Comparison of ENCODE assay signal across 16 cellular contexts in the genomic region with DNA sequence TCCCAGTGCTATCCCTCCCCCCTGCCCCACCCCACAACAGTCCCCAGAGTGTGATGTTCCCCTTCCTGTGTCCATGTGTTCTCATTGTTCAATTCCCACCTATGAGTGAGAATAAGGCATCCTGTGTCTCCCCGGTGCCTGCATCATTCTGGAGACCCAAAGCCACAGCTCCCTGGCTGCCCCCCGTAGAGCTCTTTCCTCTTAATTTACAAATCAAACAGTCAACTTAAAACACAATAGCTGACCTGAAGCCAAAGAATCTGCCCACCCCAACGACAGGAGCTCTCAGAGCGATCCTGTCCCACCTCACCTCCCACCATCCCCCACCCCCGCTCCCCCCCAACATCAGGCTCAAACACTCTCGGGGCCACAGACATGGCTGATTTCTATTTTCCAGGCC.
"Had no signal": no experiment of that assay in that cellular context is flagged by ENCODE, and none has a peak within 500 bp of the region (broad histone marks: within the 10 kb centered on the region; RNA-seq: fewer than 3 reads in every experiment).

No MANE protein-coding gene starts in this region.

- H3K27ac Mint-ChIP-seq: activated CD4-positive, alpha-beta memory T cell treated with anti-CD3 and anti-CD28 coated beads, Interleukin-2, amount 10 ng/mL, durations not matched to agents 7 days and 5 days; activated CD4-positive, alpha-beta T cell treated with anti-CD3 and anti-CD28 coated beads for 36 hours; activated T-cell treated with anti-CD3 and anti-CD28 coated beads, Interleukin-2, amount 50 U/mL, for 72 hours; nephron; stimulated activated naive CD8-positive, alpha-beta T cell treated with anti-CD3 and anti-CD28 coated beads, Interleukin-15, amount 100 ng/mL, for 72 hours; T-cell had no signal

- H3K4me3 Mint-ChIP-seq: activated CD4-positive, alpha-beta memory T cell treated with anti-CD3 and anti-CD28 coated beads, Interleukin-2, amount 10 ng/mL, durations not matched to agents 7 days and 5 days; activated CD4-positive, alpha-beta T cell treated with anti-CD3 and anti-CD28 coated beads for 36 hours; activated T-cell treated with anti-CD3 and anti-CD28 coated beads, Interleukin-2, amount 50 U/mL, for 72 hours; nephron; stimulated activated naive CD8-positive, alpha-beta T cell treated with anti-CD3 and anti-CD28 coated beads, Interleukin-15, amount 100 ng/mL, for 72 hours; T-cell had no signal

- H3K36me3 Mint-ChIP-seq: T-cell had no signal

- H3K36me3 ChIP-seq: cardiac muscle cell, heart right ventricle, ovary had no signal

- H3K9me3 ChIP-seq: heart right ventricle, ovary, testis had no signal

- H3K27me3 ChIP-seq: ovary, testis had no signal

- H3K9me3 Mint-ChIP-seq: activated CD4-positive, alpha-beta memory T cell treated with anti-CD3 and anti-CD28 coated beads, Interleukin-2, amount 10 ng/mL, durations not matched to agents 7 days and 5 days; activated T-cell treated with anti-CD3 and anti-CD28 coated beads, Interleukin-2, amount 50 U/mL, for 72 hours; nephron; stimulated activated naive CD8-positive, alpha-beta T cell treated with anti-CD3 and anti-CD28 coated beads, Interleukin-15, amount 100 ng/mL, for 72 hours; T-cell had no signal

- H3K4me1 ChIP-seq: heart right ventricle, testis had no signal

- H3K27ac ChIP-seq: cardiac muscle cell, heart right ventricle, ovary, testis, VCaP had no signal

- H3K4me1 Mint-ChIP-seq: activated CD4-positive, alpha-beta memory T cell treated with anti-CD3 and anti-CD28 coated beads, Interleukin-2, amount 10 ng/mL, durations not matched to agents 7 days and 5 days; activated CD4-positive, alpha-beta T cell treated with anti-CD3 and anti-CD28 coated beads for 36 hours; nephron; stimulated activated naive CD8-positive, alpha-beta T cell treated with anti-CD3 and anti-CD28 coated beads, Interleukin-15, amount 100 ng/mL, for 72 hours; T-cell had no signal

- DNase-seq: activated CD4-positive, alpha-beta memory T cell treated with anti-CD3 and anti-CD28 coated beads, Interleukin-2, amount 10 ng/mL, durations not matched to agents 7 days and 5 days; activated CD4-positive, alpha-beta T cell treated with anti-CD3 and anti-CD28 coated beads for 36 hours; activated CD8-positive, alpha-beta memory T cell treated with anti-CD3 and anti-CD28 coated beads, Interleukin-2, amount 50 U/mL, for 4 hours; activated naive CD4-positive, alpha-beta T cell; activated T-cell treated with anti-CD3 and anti-CD28 coated beads, Interleukin-2, amount 50 U/mL, for 72 hours; effector CD4-positive, alpha-beta T cell; heart right ventricle; ovary; stimulated activated CD4-positive, alpha-beta T cell treated with anti-CD3 and anti-CD28 coated beads, Interleukin-4, amount 100 ng/mL, for 24 hours; stimulated activated naive CD8-positive, alpha-beta T cell treated with anti-CD3 and anti-CD28 coated beads, Interleukin-15, amount 100 ng/mL, for 72 hours; T1000 had no signal

- H3K4me3 ChIP-seq: cardiac muscle cell, heart right ventricle, ovary, testis had no signal

- ATAC-seq: activated CD4-positive, alpha-beta T cell treated with anti-CD3 and anti-CD28 coated beads for 36 hours; activated T-cell treated with anti-CD3 and anti-CD28 coated beads, Interleukin-2, amount 50 U/mL, for 72 hours; heart right ventricle; stimulated activated naive CD8-positive, alpha-beta T cell treated with anti-CD3 and anti-CD28 coated beads, Interleukin-15, amount 100 ng/mL, for 72 hours; T-cell had no signal
